ENCODE assay signal across 8 cellular contexts in genomic region chr14:57389646-57390036, GRCh38. TPM values are rescaled to one million over a fixed set of nuclear protein-coding genes. Genes with fewer than 3 reads are reported as not detected.
A peak's percentile ranks its signal among the peaks of the same experiment; 100 is the strongest.
DNase-seq lines count a peak whose midpoint lies in the region; ATAC-seq and TF ChIP-seq lines count a peak whose summit lies in the region.

No MANE protein-coding gene starts in this region.

- no peak for TF ChIP-seq POLR2A in gastrocnemius medialis (IDR thresholded peaks at IDR 0.05)

- H3K27ac ChIP-seq in VCaP (peak overlapping the region; percentile 90), gastrocnemius medialis (peak overlapping the region; percentile 84 to 91 (median 88))

- peaks cover 32 to 38% of the 10 kb centered on the region in 2 donors for H3K4me1 ChIP-seq in gastrocnemius medialis

- H3K4me3 ChIP-seq in fibroblast of villous mesenchyme (ENCODE audit: low read depth, low read length) (peak overlapping the region; percentile 80), gastrocnemius medialis (peak overlapping the region; percentile 82 to 99 (median 88))

- DNase-seq in ELF-1 (ENCODE audit: low read depth, low spot score) (peak; percentile 53), fibroblast of villous mesenchyme (ENCODE audit: low read depth) (no peak), gastrocnemius medialis (peak in 1 of 2 donors; percentile 17), mucosa of gallbladder (ENCODE audit: low spot score) (no peak)

- no peaks in the 10 kb centered on the region for H3K27me3 ChIP-seq in gastrocnemius medialis

- peak; percentile 2 for ATAC-seq in HG02763 (IDR thresholded peaks at IDR 0.05; ENCODE audit: unreplicated experiment)
- ATAC-seq in gastrocnemius medialis, result peak in 1 of 2 donors; percentile 4
- no peak for ATAC-seq in GM18873 (IDR thresholded peaks at IDR 0.05; ENCODE audit: low FRiP score, unreplicated experiment)
- no peak for ATAC-seq in GM19035 (IDR thresholded peaks at IDR 0.05; ENCODE audit: unreplicated experiment)

- in situ Hi-C loops in gastrocnemius medialis (cut with MboI; ENCODE audit: low sequenced_read_pairs in 4 of 4), result no loop called here

- H3K36me3 ChIP-seq in gastrocnemius medialis, result no peaks in the 10 kb centered on the region

- intact Hi-C loops in gastrocnemius medialis (cut with DNase I; ENCODE audit: low total_unique reads), result loop anchor here (1.0 kb wide), 1 partner anchor 120 kb away; no protein-coding TSS in a partner anchor

- no peak for TF ChIP-seq CTCF in VCaP (conservative IDR thresholded peaks at IDR 0.05)
- TF ChIP-seq CTCF in fibroblast of villous mesenchyme (IDR thresholded peaks at IDR 0.05; ENCODE audit: insufficient read depth, low read depth, low read length), result no peak
- no peak for TF ChIP-seq CTCF in gastrocnemius medialis (IDR thresholded peaks at IDR 0.05 in 4 of 5, conservative IDR thresholded peaks at IDR 0.05 in 1 of 5)

- no peaks in the 10 kb centered on the region for H3K9me3 ChIP-seq in gastrocnemius medialis

RNA-seq across cellular contexts. Expression of gene NAA30, which starts 0.7 kb away (rescaled TPM):
- total RNA-seq in fibroblast of villous mesenchyme, result 16.1 and 27.2 TPM in 2 replicates
- 10 to 100 TPM; 30.9 to 53.7 (median 38.6) TPM for total RNA-seq in gastrocnemius medialis
- total RNA-seq in mucosa of gallbladder, result 17.8 TPM
